Comparison of ENCODE assay signal across 8 cellular contexts in genomic region chr11:73376168-73376802, GRCh38. TPM values are rescaled to one million over a fixed set of nuclear protein-coding genes. Genes with fewer than 3 reads are reported as not detected.
A peak's percentile ranks its signal among the peaks of the same experiment; 100 is the strongest.
DNase-seq lines count a peak whose midpoint lies in the region; ATAC-seq and TF ChIP-seq lines count a peak whose summit lies in the region.

Gene RELT (plus strand): TSS chr11:73376399. CDS start chr11:73389137, 12,738 bp downstream.

- no peaks in the 10 kb centered on the region for H3K27me3 Mint-ChIP-seq in activated B cell treated with CpG ODN at 0.5 μM for 24 hours

- peaks cover 73% of the 10 kb centered on the region for H3K4me1 Mint-ChIP-seq in activated B cell treated with CpG ODN at 0.5 μM for 24 hours

- DNase-seq in AG08396 (ENCODE audit: low spot score) (peak; percentile 99), NCI-H2227 treated with DMSO at 0.1 percent for 48 hours (lab: John Stamatoyannopoulos, UW) (peak; percentile 84), activated B cell treated with CpG ODN at 0.5 μM for 24 hours (peak; percentile 99), cardiac fibroblast (ENCODE audit: low read depth in 2 of 2) (peak; percentile 88 to 95), iris pigment epithelial cell (ENCODE audit: low read depth) (peak; percentile 89)
- peak; percentile 95 for DNase-seq in stimulated activated CD4-positive, alpha-beta T cell treated with anti-CD3 and anti-CD28 coated beads, Interleukin-12 subunit alpha, Interleukin-12 subunit beta, amount 100 ng/mL, for 4 hours

- peak within 1 kb of the TSS; percentile 59 to 86 for H3K4me3 ChIP-seq in cardiac fibroblast (replicated peaks in 1 of 2; ENCODE audit: low read depth in 2 of 2, low read length in 2 of 2)

- intact Hi-C loops in activated B cell treated with CpG ODN at 0.5 μM for 24 hours (cut with micrococcal nuclease) = loop anchor here (1.0 to 5.0 kb wide), 8 partner anchors 9 to 606 kb away; partner anchors contain the start of genes ARHGEF17, FAM168A and UCP2

- peak within 1 kb of the TSS; percentile 89 for H3K27ac Mint-ChIP-seq in activated B cell treated with CpG ODN at 0.5 μM for 24 hours

- peak within 1 kb of the TSS; percentile 89 for H3K4me3 Mint-ChIP-seq in activated B cell treated with CpG ODN at 0.5 μM for 24 hours

- ATAC-seq in GM18870 (IDR thresholded peaks at IDR 0.05; ENCODE audit: unreplicated experiment) (peak; percentile 53), HG03108 (IDR thresholded peaks at IDR 0.05; ENCODE audit: unreplicated experiment) (peak; percentile 69), activated B cell treated with CpG ODN at 0.5 μM for 24 hours (ENCODE audit: low read depth) (peak; percentile 89)

- CTCF ChIA-PET in activated B cell treated with CpG ODN at 0.5 μM for 24 hours (lab: Charles Lee) = interaction anchor here (4.7 kb wide), 1 partner anchor 25 kb away, joined by 24 read pairs; no protein-coding TSS in a partner anchor

- peaks cover 14% of the 10 kb centered on the region for H3K36me3 Mint-ChIP-seq in activated B cell treated with CpG ODN at 0.5 μM for 24 hours (ENCODE audit: low read depth)

- no peaks in the 10 kb centered on the region for H3K9me3 Mint-ChIP-seq in activated B cell treated with CpG ODN at 0.5 μM for 24 hours

- TF ChIP-seq CTCF in activated B cell treated with CpG ODN at 0.5 μM for 24 hours (IDR thresholded peaks at IDR 0.05) (peak; percentile 63), cardiac fibroblast (IDR thresholded peaks at IDR 0.05; ENCODE audit: low read depth, low read length) (peak; percentile 68)

- POLR2A ChIA-PET in activated B cell treated with CpG ODN at 0.5 μM for 24 hours (lab: Charles Lee) = interaction anchor here (0.6 to 7.2 kb wide), 7 partner anchors 9 to 1296 kb away, joined by 3 to 91 read pairs (median 7); partner anchors contain the start of gene NUMA1

RNA-seq across cellular contexts. Expression of gene RELT, which starts in this region (rescaled TPM):
- total RNA-seq in activated B cell treated with CpG ODN at 0.5 μM for 24 hours = 81.8 and 90.1 TPM in 2 replicates

Comparison
In these comparisons a context has a peak if more than half of its experiments do, and no peak if none do; other contexts are left out.
1. Peak in every context shown above with its lines: DNase-seq, ATAC-seq and H3K4me3 ChIP-seq.